ENCODE assay signal across 20 cellular contexts in the genomic region with DNA sequence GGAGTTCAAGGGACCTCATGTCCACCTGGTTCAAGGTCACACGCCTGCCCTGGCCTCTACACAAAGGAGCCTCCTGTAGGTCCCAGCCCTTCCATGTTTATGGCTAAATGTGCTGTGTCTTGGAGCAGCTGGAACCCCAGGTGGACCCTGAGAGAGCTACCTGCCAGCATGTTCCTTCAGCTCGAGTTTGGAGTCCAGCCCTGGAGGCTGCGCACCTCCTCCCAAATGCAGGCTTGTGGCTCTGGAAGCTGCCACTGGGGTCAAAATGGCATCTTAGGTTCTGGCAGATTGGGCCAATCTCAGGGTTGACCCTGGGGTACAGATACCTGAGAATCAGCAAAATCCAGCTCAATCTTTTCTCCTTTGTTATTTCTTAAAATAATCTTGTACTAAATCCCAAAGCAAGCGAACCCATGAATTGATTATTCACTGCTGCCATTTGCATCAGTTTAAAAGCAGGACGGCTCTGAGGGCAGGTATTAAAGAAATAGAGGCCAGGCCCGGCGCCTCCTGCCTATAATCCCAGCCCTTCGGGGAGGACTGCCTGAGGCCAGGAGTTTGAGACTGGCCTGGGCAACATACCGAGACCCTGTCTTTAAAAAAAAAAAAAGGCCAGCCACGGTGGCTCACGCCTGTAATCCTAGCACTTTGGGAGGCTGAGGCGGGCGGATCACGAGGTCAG. TPM values are rescaled to one million over a fixed set of nuclear protein-coding genes. Genes with fewer than 3 reads are reported as not detected.
DNase-seq lines count a peak whose midpoint lies in the region; ATAC-seq and TF ChIP-seq lines count a peak whose summit lies in the region.
"Had no signal": no experiment of that assay in that cellular context is flagged by ENCODE, and none has a peak within 500 bp of the region (broad histone marks: within the 10 kb centered on the region; RNA-seq: fewer than 3 reads in every experiment).

No MANE protein-coding gene starts in this region.

- no peaks in the 10 kb centered on the region for H3K27me3 Mint-ChIP-seq in memory B cell

- no peak overlapping the region for H3K27ac ChIP-seq in testis
- H3K27ac ChIP-seq: SK-N-MC had no signal

- no peak for TF ChIP-seq CTCF in GM06990 (IDR thresholded peaks at IDR 0.05; ENCODE audit: insufficient read depth, low read length, poor library complexity, severe bottlenecking)
- TF ChIP-seq CTCF in testis (IDR thresholded peaks at IDR 0.05), result no peak

- H3K27ac Mint-ChIP-seq in memory B cell, result peak overlapping the region; percentile 100
- H3K27ac Mint-ChIP-seq: H9 had no signal

- peak overlapping the region; percentile 100 for H3K4me3 Mint-ChIP-seq in memory B cell
- H3K4me3 Mint-ChIP-seq: CD14-positive monocyte, H9 had no signal

- H3K4me1 ChIP-seq in testis, result peaks cover 9% of the 10 kb centered on the region

- 85 to 94% methylated on average over 14 of the region's 14 CpGs for WGBS in testis, 2 donors

- H3K9me3 ChIP-seq in testis, result no peaks in the 10 kb centered on the region

- TF ChIP-seq POLR2A in GM19099 (IDR thresholded peaks at IDR 0.05; ENCODE audit: extremely low read depth, insufficient read length, low read depth) (peak; percentile 36), testis (IDR thresholded peaks at IDR 0.05) (no peak)

- H3K4me1 Mint-ChIP-seq in memory B cell, result peaks cover 46% of the 10 kb centered on the region

- H3K36me3 ChIP-seq in GM06990 (ENCODE audit: control insufficient read depth, insufficient read depth, low read length) (peaks cover 6% of the 10 kb centered on the region), testis (ENCODE audit: low read depth, missing control alignments) (no peaks in the 10 kb centered on the region)

- intact Hi-C loops in testis (cut with DNase I; ENCODE audit: low total_unique reads), result no loop called here

- no peaks in the 10 kb centered on the region for H3K9me3 Mint-ChIP-seq in memory B cell
- H3K9me3 Mint-ChIP-seq: H9 had no signal

- H3K4me3 ChIP-seq in GM06990 (replicated peaks; ENCODE audit: low read depth, low read length), result peak overlapping the region; percentile 35
- H3K4me3 ChIP-seq in testis, result no peak overlapping the region
- H3K4me3 ChIP-seq: SK-N-MC had no signal

- DNase-seq in GM06990 (ENCODE audit: extremely low read depth, insufficient read length), result no peak
- peak in 1 of 2 donors; percentile 39 for DNase-seq in memory B cell (ENCODE audit: low spot score in 2 of 2)
- DNase-seq in stimulated activated CD8-positive, alpha-beta memory T cell treated with anti-CD3 and anti-CD28 coated beads, Interleukin-4, amount 100 ng/mL, for 48 hours, result no peak
- DNase-seq in testis, result no peak
- no peak for DNase-seq in NCI-H2171 (lab: John Stamatoyannopoulos, UW)
- DNase-seq: DMS79 treated with DMSO at 0.1 percent for 48 hours, H9, NCI-H1092 treated with DMSO at 0.1 percent for 48 hours, NCI-H146, NCI-H2029 treated with DMSO at 0.1 percent for 48 hours, NCI-H2171 treated with DMSO at 0.1 percent for 48 hours, NCI-H446, NCI-H748 treated with DMSO at 0.1 percent for 48 hours, OCI-M1, Right ventricle myocardium superior had no signal

- no peak for ATAC-seq in memory B cell (ENCODE audit: low read depth)
- ATAC-seq in HG02938 (IDR thresholded peaks at IDR 0.05; ENCODE audit: unreplicated experiment), result no peak

- peaks cover 18% of the 10 kb centered on the region for H3K36me3 Mint-ChIP-seq in memory B cell

- H3K27me3 ChIP-seq in GM06990 (replicated peaks; ENCODE audit: control insufficient read depth, insufficient read depth, low read length), result no peaks in the 10 kb centered on the region
- H3K27me3 ChIP-seq in testis, result no peaks in the 10 kb centered on the region

RNA-seq across cellular contexts. Expression of gene TNFRSF13C, which starts 2.9 kb away (rescaled TPM):
- total RNA-seq in testis, result 1 to 10 TPM in 1 of 2 donors, under 1 TPM in 1; 0.56 to 1.9 TPM
- polyA plus RNA-seq in testis (ENCODE audit: insufficient read depth, low read depth, low replicate concordance), result 0.69 TPM
- polyA plus RNA-seq: CD14-positive monocyte had no signal

RNA-seq across cellular contexts. Expression of gene SHISA8, which starts 8.9 kb away (rescaled TPM):
- total RNA-seq in testis, result 1 to 10 TPM; 1.3 to 1.4 TPM
- not detected for polyA plus RNA-seq in testis (ENCODE audit: insufficient read depth, low read depth, low replicate concordance)
- total RNA-seq: LHCN-M2 had no signal
- polyA plus RNA-seq: CD14-positive monocyte had no signal

RNA-seq across cellular contexts. Expression of gene CENPM, which starts 23.2 kb away (rescaled TPM):
- 10 to 100 TPM; 15.5 to 28.2 TPM for total RNA-seq in testis
- polyA plus RNA-seq in testis (ENCODE audit: insufficient read depth, low read depth, low replicate concordance), result 15.7 TPM

RNA-seq across cellular contexts. Expression of gene SEPTIN3, which starts 45.5 kb away (rescaled TPM):
- total RNA-seq in testis, result 1 to 10 TPM; 1.6 to 2.2 TPM
- 2.4 TPM for polyA plus RNA-seq in testis (ENCODE audit: insufficient read depth, low read depth, low replicate concordance)
- total RNA-seq: LHCN-M2 had no signal
